Comparison of ENCODE assay signal across 1 cellular context in genomic region chr20:5749512-5750490, GRCh38.
TF ChIP-seq lines count a peak whose summit lies in the region.

A gene with protein sequence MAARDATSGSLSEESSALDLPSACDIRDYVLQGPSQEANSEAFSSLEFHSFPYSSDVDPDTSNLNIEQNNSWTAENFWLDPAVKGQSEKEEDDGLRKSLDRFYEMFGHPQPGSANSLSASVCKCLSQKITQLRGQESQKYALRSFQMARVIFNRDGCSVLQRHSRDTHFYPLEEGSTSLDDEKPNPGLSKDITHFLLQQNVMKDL (plus strand): TSS chr20:5750401. CDS start chr20:5772866, 22,465 bp downstream.

TF ChIP-seq in HepG2, 621 proteins besides CTCF, POLR2A, EP300 and RAD21 (continued from another document and continues in another):
- TF ChIP-seq, protein P1, sequence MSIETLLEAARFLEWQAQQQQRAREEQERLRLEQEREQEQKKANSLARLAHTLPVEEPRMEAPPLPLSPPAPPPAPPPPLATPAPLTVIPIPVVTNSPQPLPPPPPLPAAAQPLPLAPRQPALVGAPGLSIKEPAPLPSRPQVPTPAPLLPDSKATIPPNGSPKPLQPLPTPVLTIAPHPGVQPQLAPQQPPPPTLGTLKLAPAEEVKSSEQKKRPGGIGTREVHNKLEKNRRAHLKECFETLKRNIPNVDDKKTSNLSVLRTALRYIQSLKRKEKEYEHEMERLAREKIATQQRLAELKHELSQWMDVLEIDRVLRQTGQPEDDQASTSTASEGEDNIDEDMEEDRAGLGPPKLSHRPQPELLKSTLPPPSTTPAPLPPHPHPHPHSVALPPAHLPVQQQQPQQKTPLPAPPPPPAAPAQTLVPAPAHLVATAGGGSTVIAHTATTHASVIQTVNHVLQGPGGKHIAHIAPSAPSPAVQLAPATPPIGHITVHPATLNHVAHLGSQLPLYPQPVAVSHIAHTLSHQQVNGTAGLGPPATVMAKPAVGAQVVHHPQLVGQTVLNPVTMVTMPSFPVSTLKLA (IDR thresholded peaks at IDR 0.05): 0 out of 2 replicates have a peak, but pooled peaks have one; percentile 9
- TF ChIP-seq JDP2 (CRISPR knock-in tag; IDR thresholded peaks at IDR 0.05; ENCODE audit: borderline replicate concordance) (no peak), ZNF3 (CRISPR knock-in tag; IDR thresholded peaks at IDR 0.05) (peak; percentile 75; the same call in 1 of the 2 replicates), ZNF747 (CRISPR knock-in tag; IDR thresholded peaks at IDR 0.05; ENCODE audit: borderline replicate concordance) (0 out of 2 replicates have a peak, but pooled peaks have one; percentile 49), ZNF660 (CRISPR knock-in tag; IDR thresholded peaks at IDR 0.05; ENCODE audit: borderline replicate concordance, low read depth) (no peak), JUNB (CRISPR knock-in tag; IDR thresholded peaks at IDR 0.05; ENCODE audit: borderline replicate concordance) (no peak), XBP1 (CRISPR knock-in tag; IDR thresholded peaks at IDR 0.05) (no peak), ZNF484 (CRISPR knock-in tag; IDR thresholded peaks at IDR 0.05; ENCODE audit: borderline replicate concordance, low read depth) (no peak), ZBTB20 (CRISPR knock-in tag; IDR thresholded peaks at IDR 0.05; ENCODE audit: borderline replicate concordance, low read depth) (no peak), ZNF619 (CRISPR knock-in tag; IDR thresholded peaks at IDR 0.05) (peak; percentile 61; the same call in 1 of the 2 replicates), MTF1 (CRISPR knock-in tag; IDR thresholded peaks at IDR 0.05) (no peak), POLR2G (IDR thresholded peaks at IDR 0.05; ENCODE audit: low read depth, low read length) (peak; percentile 95), ZFP41 (CRISPR knock-in tag; IDR thresholded peaks at IDR 0.05; ENCODE audit: borderline replicate concordance) (no peak), ZNF496 (CRISPR knock-in tag; IDR thresholded peaks at IDR 0.05; ENCODE audit: insufficient replicate concordance) (no peak), ZNF644 (CRISPR knock-in tag; IDR thresholded peaks at IDR 0.05; ENCODE audit: low read depth) (peak; percentile 98), NFYB (CRISPR knock-in tag; IDR thresholded peaks at IDR 0.05) (peak; percentile 24; the same call in 1 of the 2 replicates), ZNF543 (CRISPR knock-in tag; IDR thresholded peaks at IDR 0.05) (no peak; the same call in 1 of the 2 replicates), ZNF10 (CRISPR knock-in tag; IDR thresholded peaks at IDR 0.05; ENCODE audit: borderline replicate concordance, low read depth) (no peak), PTBP1 (IDR thresholded peaks at IDR 0.05; ENCODE audit: low read depth, low read length, poor library complexity, severe bottlenecking) (no peak), ZFY (CRISPR knock-in tag; IDR thresholded peaks at IDR 0.05) (peak; percentile 91), YY1 (IDR thresholded peaks at IDR 0.05; ENCODE audit: insufficient read depth, insufficient replicate concordance, low read depth, low read length) (peak; percentile 100), CBX1 (IDR thresholded peaks at IDR 0.05; ENCODE audit: low read depth) (peak; percentile 70), ZNF274 (CRISPR knock-in tag; IDR thresholded peaks at IDR 0.05) (no peak), SP2 (CRISPR knock-in tag; IDR thresholded peaks at IDR 0.05) (peak; percentile 74), NRL (CRISPR knock-in tag; IDR thresholded peaks at IDR 0.05; ENCODE audit: borderline replicate concordance) (peak; percentile 57; the same call in 1 of the 2 replicates), MAFG (CRISPR knock-in tag; IDR thresholded peaks at IDR 0.05) (no peak), HIVEP1 (CRISPR knock-in tag; IDR thresholded peaks at IDR 0.05) (no peak), ZBTB43 (CRISPR knock-in tag; conservative IDR thresholded peaks at IDR 0.05) (no peak), HNRNPH1 (optimal IDR thresholded peaks at IDR 0.05; ENCODE audit: low read depth, low read length) (no peak), ZFP36L2 (CRISPR knock-in tag; IDR thresholded peaks at IDR 0.05) (no peak), HNF4G (IDR thresholded peaks at IDR 0.05; ENCODE audit: borderline replicate concordance, low read depth, low read length) (no peak), HNF4G (CRISPR knock-in tag; IDR thresholded peaks at IDR 0.05; ENCODE audit: borderline replicate concordance, low read depth) (no peak), PBX2 (CRISPR knock-in tag; IDR thresholded peaks at IDR 0.05) (no peak), HOXA9 (CRISPR knock-in tag; IDR thresholded peaks at IDR 0.05; ENCODE audit: borderline replicate concordance) (no peak), FOXP1 (IDR thresholded peaks at IDR 0.05) (no peak), FOXP1 (CRISPR knock-in tag; IDR thresholded peaks at IDR 0.05) (no peak)
- TF ChIP-seq, protein P2, sequence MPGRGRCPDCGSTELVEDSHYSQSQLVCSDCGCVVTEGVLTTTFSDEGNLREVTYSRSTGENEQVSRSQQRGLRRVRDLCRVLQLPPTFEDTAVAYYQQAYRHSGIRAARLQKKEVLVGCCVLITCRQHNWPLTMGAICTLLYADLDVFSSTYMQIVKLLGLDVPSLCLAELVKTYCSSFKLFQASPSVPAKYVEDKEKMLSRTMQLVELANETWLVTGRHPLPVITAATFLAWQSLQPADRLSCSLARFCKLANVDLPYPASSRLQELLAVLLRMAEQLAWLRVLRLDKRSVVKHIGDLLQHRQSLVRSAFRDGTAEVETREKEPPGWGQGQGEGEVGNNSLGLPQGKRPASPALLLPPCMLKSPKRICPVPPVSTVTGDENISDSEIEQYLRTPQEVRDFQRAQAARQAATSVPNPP (CRISPR knock-in tag; IDR thresholded peaks at IDR 0.05): no peak
- TF ChIP-seq, protein P3, sequence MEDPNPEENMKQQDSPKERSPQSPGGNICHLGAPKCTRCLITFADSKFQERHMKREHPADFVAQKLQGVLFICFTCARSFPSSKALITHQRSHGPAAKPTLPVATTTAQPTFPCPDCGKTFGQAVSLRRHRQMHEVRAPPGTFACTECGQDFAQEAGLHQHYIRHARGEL (CRISPR knock-in tag; IDR thresholded peaks at IDR 0.05): no peak
- TF ChIP-seq, protein P4, sequence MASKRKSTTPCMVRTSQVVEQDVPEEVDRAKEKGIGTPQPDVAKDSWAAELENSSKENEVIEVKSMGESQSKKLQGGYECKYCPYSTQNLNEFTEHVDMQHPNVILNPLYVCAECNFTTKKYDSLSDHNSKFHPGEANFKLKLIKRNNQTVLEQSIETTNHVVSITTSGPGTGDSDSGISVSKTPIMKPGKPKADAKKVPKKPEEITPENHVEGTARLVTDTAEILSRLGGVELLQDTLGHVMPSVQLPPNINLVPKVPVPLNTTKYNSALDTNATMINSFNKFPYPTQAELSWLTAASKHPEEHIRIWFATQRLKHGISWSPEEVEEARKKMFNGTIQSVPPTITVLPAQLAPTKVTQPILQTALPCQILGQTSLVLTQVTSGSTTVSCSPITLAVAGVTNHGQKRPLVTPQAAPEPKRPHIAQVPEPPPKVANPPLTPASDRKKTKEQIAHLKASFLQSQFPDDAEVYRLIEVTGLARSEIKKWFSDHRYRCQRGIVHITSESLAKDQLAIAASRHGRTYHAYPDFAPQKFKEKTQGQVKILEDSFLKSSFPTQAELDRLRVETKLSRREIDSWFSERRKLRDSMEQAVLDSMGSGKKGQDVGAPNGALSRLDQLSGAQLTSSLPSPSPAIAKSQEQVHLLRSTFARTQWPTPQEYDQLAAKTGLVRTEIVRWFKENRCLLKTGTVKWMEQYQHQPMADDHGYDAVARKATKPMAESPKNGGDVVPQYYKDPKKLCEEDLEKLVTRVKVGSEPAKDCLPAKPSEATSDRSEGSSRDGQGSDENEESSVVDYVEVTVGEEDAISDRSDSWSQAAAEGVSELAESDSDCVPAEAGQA (IDR thresholded peaks at IDR 0.05; ENCODE audit: low read depth): peak; percentile 99
- TF ChIP-seq, protein P4 (CRISPR knock-in tag; IDR thresholded peaks at IDR 0.05; ENCODE audit: borderline replicate concordance): no peak
- TF ChIP-seq, protein P5, sequence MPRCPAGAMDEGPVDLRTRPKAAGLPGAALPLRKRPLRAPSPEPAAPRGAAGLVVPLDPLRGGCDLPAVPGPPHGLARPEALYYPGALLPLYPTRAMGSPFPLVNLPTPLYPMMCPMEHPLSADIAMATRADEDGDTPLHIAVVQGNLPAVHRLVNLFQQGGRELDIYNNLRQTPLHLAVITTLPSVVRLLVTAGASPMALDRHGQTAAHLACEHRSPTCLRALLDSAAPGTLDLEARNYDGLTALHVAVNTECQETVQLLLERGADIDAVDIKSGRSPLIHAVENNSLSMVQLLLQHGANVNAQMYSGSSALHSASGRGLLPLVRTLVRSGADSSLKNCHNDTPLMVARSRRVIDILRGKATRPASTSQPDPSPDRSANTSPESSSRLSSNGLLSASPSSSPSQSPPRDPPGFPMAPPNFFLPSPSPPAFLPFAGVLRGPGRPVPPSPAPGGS (CRISPR knock-in tag; IDR thresholded peaks at IDR 0.05): no peak
- TF ChIP-seq, protein P6, sequence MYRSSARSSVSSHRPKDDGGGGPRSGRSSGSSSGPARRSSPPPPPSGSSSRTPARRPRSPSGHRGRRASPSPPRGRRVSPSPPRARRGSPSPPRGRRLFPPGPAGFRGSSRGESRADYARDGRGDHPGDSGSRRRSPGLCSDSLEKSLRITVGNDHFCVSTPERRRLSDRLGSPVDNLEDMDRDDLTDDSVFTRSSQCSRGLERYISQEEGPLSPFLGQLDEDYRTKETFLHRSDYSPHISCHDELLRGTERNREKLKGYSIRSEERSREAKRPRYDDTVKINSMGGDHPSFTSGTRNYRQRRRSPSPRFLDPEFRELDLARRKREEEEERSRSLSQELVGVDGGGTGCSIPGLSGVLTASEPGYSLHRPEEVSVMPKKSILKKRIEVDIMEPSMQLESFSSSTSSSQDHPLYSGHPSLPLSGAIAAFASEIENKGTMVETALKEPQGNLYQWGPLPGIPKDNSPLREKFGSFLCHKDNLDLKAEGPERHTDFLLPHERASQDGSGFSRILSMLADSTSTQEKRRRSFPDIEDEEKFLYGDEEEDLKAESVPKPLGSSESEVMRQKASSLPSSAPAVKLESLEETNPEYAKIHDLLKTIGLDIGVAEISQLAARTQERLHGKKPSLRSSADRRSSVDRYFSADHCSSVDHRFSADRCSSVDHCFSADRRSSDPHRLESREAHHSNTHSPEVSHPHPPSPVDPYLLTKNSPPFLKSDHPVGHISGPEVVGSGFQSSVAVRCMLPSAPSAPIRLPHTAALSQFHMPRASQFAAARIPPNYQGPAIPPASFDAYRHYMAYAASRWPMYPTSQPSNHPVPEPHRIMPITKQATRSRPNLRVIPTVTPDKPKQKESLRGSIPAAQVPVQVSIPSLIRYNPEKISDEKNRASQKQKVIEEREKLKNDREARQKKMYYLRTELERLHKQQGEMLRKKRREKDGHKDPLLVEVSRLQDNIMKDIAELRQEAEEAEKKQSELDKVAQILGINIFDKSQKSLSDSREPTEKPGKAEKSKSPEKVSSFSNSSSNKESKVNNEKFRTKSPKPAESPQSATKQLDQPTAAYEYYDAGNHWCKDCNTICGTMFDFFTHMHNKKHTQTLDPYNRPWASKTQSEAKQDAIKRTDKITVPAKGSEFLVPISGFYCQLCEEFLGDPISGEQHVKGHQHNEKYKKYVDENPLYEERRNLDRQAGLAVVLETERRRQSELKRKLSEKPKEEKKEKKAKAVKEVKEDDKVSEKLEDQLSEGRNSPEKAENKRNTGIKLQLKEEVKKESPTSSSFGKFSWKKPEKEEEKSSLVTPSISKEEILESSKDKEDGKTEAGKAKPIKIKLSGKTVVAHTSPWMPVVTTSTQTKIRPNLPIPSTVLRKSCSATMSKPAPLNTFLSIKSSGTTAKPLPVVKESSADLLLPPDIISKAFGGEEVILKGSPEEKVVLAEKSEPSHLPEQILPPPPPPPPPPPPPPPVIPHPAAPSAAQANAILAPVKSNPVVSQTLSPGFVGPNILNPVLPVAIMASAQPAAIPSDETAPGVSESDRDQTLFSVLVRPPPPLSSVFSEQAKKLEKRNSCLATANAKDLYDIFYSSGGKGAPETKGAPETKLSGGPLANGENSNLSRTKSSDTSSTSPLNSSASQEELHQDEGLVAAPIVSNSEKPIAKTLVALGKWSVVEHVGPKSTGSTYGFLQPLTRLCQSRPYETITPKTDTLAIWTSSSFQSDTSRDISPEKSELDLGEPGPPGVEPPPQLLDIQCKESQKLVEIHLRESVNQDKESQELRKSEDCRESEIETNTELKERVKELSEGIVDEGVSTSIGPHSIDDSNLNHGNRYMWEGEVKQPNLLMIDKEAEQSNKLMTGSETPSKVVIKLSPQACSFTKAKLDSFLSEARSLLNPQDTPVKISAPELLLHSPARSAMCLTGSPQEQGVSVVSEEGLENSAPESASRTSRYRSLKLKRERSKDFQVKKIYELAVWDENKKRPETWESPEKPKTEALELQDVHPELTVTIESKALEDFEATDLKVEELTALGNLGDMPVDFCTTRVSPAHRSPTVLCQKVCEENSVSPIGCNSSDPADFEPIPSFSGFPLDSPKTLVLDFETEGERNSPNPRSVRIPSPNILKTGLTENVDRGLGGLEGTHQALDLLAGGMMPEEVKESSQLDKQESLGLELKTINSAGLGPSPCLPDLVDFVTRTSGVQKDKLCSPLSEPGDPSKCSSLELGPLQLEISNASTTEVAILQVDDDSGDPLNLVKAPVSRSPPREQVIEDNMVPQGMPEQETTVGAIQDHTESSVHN (CRISPR knock-in tag; IDR thresholded peaks at IDR 0.05): no peak
